16 cellular contexts compared by ENCODE assay signal in the genomic region with DNA sequence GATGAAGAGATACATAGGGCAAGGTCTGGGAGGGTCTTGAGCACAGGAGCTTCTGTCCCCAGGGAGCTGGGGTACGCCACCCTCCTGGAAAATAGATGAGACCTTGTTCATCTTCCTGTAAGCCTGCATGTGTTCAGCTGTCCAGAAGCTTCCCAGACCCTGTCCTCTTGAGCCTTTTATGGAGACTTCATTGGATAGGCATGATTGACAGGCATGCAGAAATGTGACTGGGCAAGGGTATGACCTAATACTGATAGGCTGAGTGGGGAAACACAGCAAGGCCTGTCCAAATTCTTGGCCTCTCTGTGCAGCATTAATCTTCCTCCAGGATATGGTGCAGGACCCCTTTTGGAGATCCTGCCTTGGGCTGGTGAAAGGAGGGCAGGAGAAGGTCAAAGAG.
"Had no signal": no experiment of that assay in that cellular context is flagged by ENCODE, and none has a peak within 500 bp of the region (broad histone marks: within the 10 kb centered on the region; RNA-seq: fewer than 3 reads in every experiment).

No MANE protein-coding gene starts in this region.

- H3K4me1 Mint-ChIP-seq: endodermal cell, nephron progenitor cell had no signal

- H3K4me2 ChIP-seq: smooth muscle cell had no signal

- H3K27ac Mint-ChIP-seq: endodermal cell, nephron progenitor cell had no signal

- H3K4me3 ChIP-seq: colonic mucosa, left lung, lung, smooth muscle cell had no signal

- H3K27me3 Mint-ChIP-seq: naive thymus-derived CD4-positive, alpha-beta T cell had no signal

- H3K4me1 ChIP-seq: colonic mucosa, foreskin keratinocyte, left lung, parathyroid adenoma had no signal

- H3K4me3 Mint-ChIP-seq: endodermal cell; naive thymus-derived CD4-positive, alpha-beta T cell; nephron progenitor cell had no signal

- H3K27me3 ChIP-seq: colonic mucosa, foreskin keratinocyte, left lung had no signal

- DNase-seq: colonic mucosa; dermis blood vessel endothelial cell; endodermal cell; erythroblast; foreskin keratinocyte; islet precursor cell; left lung; mesendoderm; naive thymus-derived CD4-positive, alpha-beta T cell; nephron progenitor cell; stimulated activated CD4-positive, alpha-beta T cell treated with anti-CD3 and anti-CD28 coated beads, Interleukin-2, amount 100 ng/mL, for 48 hours; stimulated activated naive CD4-positive, alpha-beta T cell treated with Interleukin-2 at 50 U/mL for 16 hours; trophoblast cell had no signal

- ATAC-seq: foreskin keratinocyte; left lung; naive thymus-derived CD4-positive, alpha-beta T cell had no signal

- H3K9me3 Mint-ChIP-seq: endodermal cell; naive thymus-derived CD4-positive, alpha-beta T cell; nephron progenitor cell had no signal

- H3K79me2 ChIP-seq: parathyroid adenoma had no signal

- H3K9me3 ChIP-seq: colonic mucosa, left lung had no signal

- H3K27ac ChIP-seq: colonic mucosa, foreskin keratinocyte, left lung, parathyroid adenoma had no signal

- H2AFZ ChIP-seq: parathyroid adenoma had no signal
